In the genomic region with DNA sequence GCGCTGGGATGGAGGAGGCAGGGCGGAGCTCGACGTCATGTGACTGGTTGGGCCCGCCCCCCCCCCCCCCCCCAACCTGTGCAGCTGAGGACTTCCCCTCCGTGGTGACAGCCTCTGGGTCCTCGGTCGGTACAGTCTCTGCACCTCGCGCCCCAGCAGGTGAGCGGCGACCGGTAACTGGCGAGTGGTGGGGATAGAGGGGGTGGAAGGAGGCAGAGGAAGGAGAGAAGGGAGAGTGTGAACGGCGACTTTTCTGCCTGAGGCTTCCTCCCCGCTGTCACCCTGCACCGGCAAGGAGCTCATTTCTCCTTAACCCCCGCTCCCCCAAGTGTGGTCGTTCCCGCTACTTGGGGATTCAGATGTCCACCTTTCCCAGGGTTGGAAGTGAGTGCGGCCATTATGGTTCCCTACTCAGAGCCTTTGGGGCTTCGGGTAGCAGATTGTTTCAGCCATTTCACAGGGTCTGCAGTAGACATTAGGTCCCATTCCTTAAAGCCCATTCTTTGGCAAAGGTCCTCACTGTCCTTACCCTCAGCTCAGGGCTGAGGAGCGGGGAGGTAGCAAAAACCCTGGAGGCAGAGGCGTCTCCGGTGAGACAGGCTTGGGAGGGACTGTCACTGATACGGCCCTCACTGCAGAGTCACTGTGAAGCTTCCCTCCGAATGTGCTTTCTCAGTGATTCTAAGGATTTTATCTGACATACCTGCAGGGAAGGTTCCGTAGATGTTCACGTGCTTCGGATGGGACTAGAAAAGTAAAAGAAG, we compare ENCODE assay signal across 8 cellular contexts. TPM values are rescaled to one million over a fixed set of nuclear protein-coding genes. Genes with fewer than 3 reads are reported as not detected.
A peak's percentile ranks its signal among the peaks of the same experiment; 100 is the strongest.
DNase-seq lines count a peak whose midpoint lies in the region; TF ChIP-seq lines count a peak whose summit lies in the region.

A gene (plus strand): TSS at position 81 of the 764 bp plus-strand sequence. CDS start 31,719 bp downstream, outside the sequence.

- H3K9me3 ChIP-seq in MM.1S (replicated peaks; ENCODE audit: insufficient read depth, low read length) (no peaks in the 10 kb centered on the region), mesenchymal stem cell (ENCODE audit: control insufficient read depth, low read length) (no peaks in the 10 kb centered on the region)

- peaks cover 22% of the 10 kb centered on the region; the same call in 1 of the 2 replicates for H4K20me1 ChIP-seq in MM.1S (ENCODE audit: insufficient read depth, low read length)

- H4K91ac ChIP-seq in mesenchymal stem cell (ENCODE audit: low read length), result peak within 1 kb of the TSS; percentile 94

- H3K27me3 ChIP-seq in H7 (ENCODE audit: control insufficient read depth, insufficient read depth, low read length) (no peaks in the 10 kb centered on the region), MM.1S (replicated peaks; ENCODE audit: insufficient read depth, low read length) (no peaks in the 10 kb centered on the region), dorsolateral prefrontal cortex (no peaks in the 10 kb centered on the region), mesenchymal stem cell (ENCODE audit: control insufficient read depth in 1 of 2, insufficient read depth in 1 of 2, low read length in 2 of 2) (no peaks in the 10 kb centered on the region)

- DNase-seq in H7 (peak; percentile 78), MM.1S (peak; percentile 81), dorsolateral prefrontal cortex (peak in 9 of 10 donors; percentile 18 to 76 (median 59)), mesenchymal stem cell (peak; percentile 46), NCI-H1436 (lab: John Stamatoyannopoulos, UW) (no peak)
- peak; percentile 70 for DNase-seq in activated CD4-positive, alpha-beta T cell treated with anti-CD3 and anti-CD28 coated beads, Interleukin-2, amount 50 U/mL, for 1 hour
- peak; percentile 51 for DNase-seq in stimulated activated CD8-positive, alpha-beta memory T cell treated with anti-CD3 and anti-CD28 coated beads, Interleukin-12 subunit alpha, Interleukin-12 subunit beta, amount 100 ng/mL, for 4 hours (ENCODE audit: low read depth)

- intact Hi-C loops in dorsolateral prefrontal cortex (cut with DNase I), result loop anchor here (1.0 to 5.0 kb wide), 6 partner anchors 50 to 1185 kb away; a partner anchor contains a TSS

- H3K4me3 ChIP-seq in GM12875 (ENCODE audit: low read depth, low read length), result peak within 1 kb of the TSS; percentile 96
- peak within 1 kb of the TSS; percentile 67 for H3K4me3 ChIP-seq in H7 (ENCODE audit: insufficient read depth, low read depth, low read length)
- peak within 1 kb of the TSS; percentile 96 for H3K4me3 ChIP-seq in MM.1S (ENCODE audit: low read length)
- peak within 1 kb of the TSS; percentile 67 to 99 (median 91) for H3K4me3 ChIP-seq in dorsolateral prefrontal cortex
- peak within 1 kb of the TSS; percentile 89 to 95 for H3K4me3 ChIP-seq in mesenchymal stem cell (ENCODE audit: insufficient read depth in 1 of 2, low read depth in 1 of 2, low read length in 2 of 2)

- H2AFZ ChIP-seq in MM.1S (ENCODE audit: low read length) (peak within 1 kb of the TSS; percentile 88), mesenchymal stem cell (ENCODE audit: low read depth, low read length) (peak within 1 kb of the TSS; percentile 95)

- H3K79me1 ChIP-seq in mesenchymal stem cell (replicated peaks; ENCODE audit: low read length, poor library complexity, severe bottlenecking), result peaks cover 2% of the 10 kb centered on the region

- under 1% methylated on average over 15 of the region's 31 CpGs for WGBS in mesenchymal stem cell

- peak within 1 kb of the TSS; percentile 94 for H3K4me2 ChIP-seq in MM.1S (ENCODE audit: low read depth, low read length)
- H3K4me2 ChIP-seq in mesenchymal stem cell (ENCODE audit: low read length, poor library complexity, severe bottlenecking), result peak within 1 kb of the TSS; percentile 81

- peak within 1 kb of the TSS; percentile 94 for H4K8ac ChIP-seq in mesenchymal stem cell (ENCODE audit: low read length)

- H3K4me1 ChIP-seq in MM.1S (ENCODE audit: low read length) (peaks cover 13% of the 10 kb centered on the region), mesenchymal stem cell (ENCODE audit: control insufficient read depth, insufficient read depth, low read depth, low read length) (peaks cover 6% of the 10 kb centered on the region)

- H2BK12ac ChIP-seq in mesenchymal stem cell (ENCODE audit: low read length in 2 of 2), result peak within 1 kb of the TSS; percentile 54 to 93

- peak within 1 kb of the TSS; percentile 12 for H2BK15ac ChIP-seq in mesenchymal stem cell (ENCODE audit: low read depth, poor library complexity, severe bottlenecking)

- H3K27ac ChIP-seq in MM.1S (ENCODE audit: low read length), result peak within 1 kb of the TSS; percentile 100
- peak within 1 kb of the TSS; percentile 92 to 100 (median 100) for H3K27ac ChIP-seq in dorsolateral prefrontal cortex
- H3K27ac ChIP-seq in mesenchymal stem cell (ENCODE audit: low read length, poor library complexity, severe bottlenecking), result peak within 1 kb of the TSS; percentile 99

- TF ChIP-seq CTCF in GM12875 (IDR thresholded peaks at IDR 0.05; ENCODE audit: borderline replicate concordance, insufficient read depth, low read depth, low read length) (no peak), MM.1S (IDR thresholded peaks at IDR 0.05; ENCODE audit: low read length) (no peak), dorsolateral prefrontal cortex (IDR thresholded peaks at IDR 0.05 in 54 of 56, conservative IDR thresholded peaks at IDR 0.05 in 2 of 56; ENCODE audit: low read depth in 1 of 56, partially characterized antibody in 56 of 56) (peak in 3 of 56 donors; percentile 9 to 17 (median 11))

- H2BK5ac ChIP-seq in mesenchymal stem cell (ENCODE audit: low read depth, low read length, poor library complexity, severe bottlenecking), result peak within 1 kb of the TSS; percentile 90

- H3K36me3 ChIP-seq in H7 (replicated peaks; ENCODE audit: control insufficient read depth, insufficient read depth, low read length), result no peaks in the 10 kb centered on the region
- H3K36me3 ChIP-seq in MM.1S (replicated peaks; ENCODE audit: insufficient read depth, low read length), result no peaks in the 10 kb centered on the region
- no peaks in the 10 kb centered on the region for H3K36me3 ChIP-seq in mesenchymal stem cell (ENCODE audit: control insufficient read depth in 1 of 2, insufficient read depth in 2 of 2, low read depth in 1 of 2, low read length in 2 of 2)

- peak within 1 kb of the TSS in 1 of 2 experiments; percentile 96 for H3K14ac ChIP-seq in mesenchymal stem cell (ENCODE audit: low read length in 2 of 2)

- H3K23ac ChIP-seq in mesenchymal stem cell (ENCODE audit: low read length in 2 of 2), result peak within 1 kb of the TSS in 1 of 2 experiments; percentile 54

- H3K9ac ChIP-seq in MM.1S (ENCODE audit: low read length) (peak within 1 kb of the TSS; percentile 99), mesenchymal stem cell (ENCODE audit: low read length) (peak within 1 kb of the TSS; percentile 98)

- peaks cover 60% of the 10 kb centered on the region for H3F3A ChIP-seq in MM.1S (ENCODE audit: insufficient read depth, low read length)

- peak within 1 kb of the TSS; percentile 70 to 98 for H3K4ac ChIP-seq in mesenchymal stem cell (ENCODE audit: low read depth in 1 of 2, low read length in 2 of 2)

- H3K9me2 ChIP-seq in MM.1S (replicated peaks; ENCODE audit: insufficient read depth, low read length), result no peaks in the 10 kb centered on the region

- H3K79me2 ChIP-seq in MM.1S (ENCODE audit: low read length), result peaks cover 90% of the 10 kb centered on the region

- H2AK5ac ChIP-seq in mesenchymal stem cell (ENCODE audit: low read length, severe bottlenecking), result peak within 1 kb of the TSS; percentile 17

- H3K18ac ChIP-seq in mesenchymal stem cell (ENCODE audit: low read depth in 1 of 2, low read length in 2 of 2), result peak within 1 kb of the TSS; percentile 97

- H2BK120ac ChIP-seq in mesenchymal stem cell (ENCODE audit: low read depth, low read length), result peak within 1 kb of the TSS; percentile 77

RNA-seq across cellular contexts. Expression of the gene that starts here (rescaled TPM):
- 67.4 and 75.5 TPM in 2 replicates for total RNA-seq in H7 (2014; rRNA removed; shearing (Covaris generic))
- 100 to 1,000 TPM in 119 of 120 experiments, 10 to 100 TPM in 1; 96.1 to 431 (median 300) TPM for total RNA-seq in dorsolateral prefrontal cortex
- 35.5 TPM for polyA plus RNA-seq in mesenchymal stem cell (2013, experiment 1 of 2)
- 35.2 TPM for polyA plus RNA-seq in mesenchymal stem cell (2013, experiment 2 of 2)
